Comparison of ENCODE assay signal across 8 cellular contexts in the genomic region with DNA sequence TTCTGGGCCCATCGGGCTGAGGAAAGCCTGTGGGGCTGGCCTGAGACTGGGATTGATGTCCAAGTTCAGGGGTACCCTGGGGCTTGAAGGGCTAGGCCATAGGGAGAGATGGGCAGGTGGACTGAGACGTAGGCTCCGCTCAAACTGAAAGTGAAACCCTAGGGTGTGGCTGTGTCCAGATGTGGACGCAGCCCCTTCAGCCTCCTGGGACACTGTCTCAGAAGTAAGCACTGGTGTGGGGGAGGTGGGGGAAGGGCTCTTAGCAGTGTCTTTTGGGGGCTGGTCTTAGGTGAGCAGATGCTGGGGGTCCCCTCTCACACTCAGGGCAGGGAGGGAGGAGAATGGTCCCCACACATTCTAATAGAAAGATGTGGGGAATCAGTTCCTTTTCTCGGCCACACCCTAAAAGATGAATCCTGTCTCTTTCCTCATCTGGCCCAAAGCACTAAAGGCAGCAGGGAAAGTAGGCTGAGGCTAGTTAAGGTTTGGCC. TPM values are rescaled to one million over a fixed set of nuclear protein-coding genes. Genes with fewer than 3 reads are reported as not detected.
DNase-seq lines count a peak whose midpoint lies in the region; ATAC-seq, FAIRE-seq and TF ChIP-seq lines count a peak whose summit lies in the region.

No MANE protein-coding gene starts in this region.

- peaks cover 94% of the 10 kb centered on the region for H3K4me1 ChIP-seq in BLaER1
- H3K4me1 ChIP-seq in HEK293 (ENCODE audit: control insufficient read depth, insufficient read depth, low read length): no peaks in the 10 kb centered on the region; the same call in 1 of the 2 replicates

- no peaks in the 10 kb centered on the region for H3K9me3 Mint-ChIP-seq in activated CD8-positive, alpha-beta memory T cell treated with anti-CD3 and anti-CD28 coated beads, Interleukin-2, amount 10 ng/mL, durations not matched to agents 7 days and 5 days (ENCODE audit: low read depth)
- H3K9me3 Mint-ChIP-seq in memory B cell: no peaks in the 10 kb centered on the region

- peak overlapping the region; percentile 98 for H3K4me2 ChIP-seq in BLaER1

- POLR2A ChIA-PET in HEK293 (lab: Yijun Ruan, JAX): interaction anchor here (0.6 kb wide), 1 partner anchor 165 kb away, joined by 3 read pairs; no protein-coding TSS in a partner anchor

- no peaks in the 10 kb centered on the region for H3K27me3 Mint-ChIP-seq in activated CD8-positive, alpha-beta memory T cell treated with anti-CD3 and anti-CD28 coated beads, Interleukin-2, amount 10 ng/mL, durations not matched to agents 7 days and 5 days
- H3K27me3 Mint-ChIP-seq in memory B cell: no peaks in the 10 kb centered on the region

- H3K36me3 Mint-ChIP-seq in activated CD8-positive, alpha-beta memory T cell treated with anti-CD3 and anti-CD28 coated beads, Interleukin-2, amount 10 ng/mL, durations not matched to agents 7 days and 5 days: peaks cover 46% of the 10 kb centered on the region
- peaks cover 4% of the 10 kb centered on the region for H3K36me3 Mint-ChIP-seq in memory B cell

- peaks cover 31% of the 10 kb centered on the region for H4K20me1 ChIP-seq in BLaER1

- DNase-seq in activated CD8-positive, alpha-beta memory T cell treated with anti-CD3 and anti-CD28 coated beads, Interleukin-2, amount 10 ng/mL, durations not matched to agents 7 days and 5 days: peak; percentile 67
- DNase-seq in memory B cell (ENCODE audit: low spot score in 2 of 2): peak in 1 of 2 donors; percentile 55
- DNase-seq in globus pallidus (ENCODE audit: low spot score): no peak
- DNase-seq in urothelium cell line (ENCODE audit: low spot score): no peak
- DNase-seq in hypothalamus (lab: John Stamatoyannopoulos, UW): no peak

- H3K36me3 ChIP-seq in BLaER1 (peaks cover 4% of the 10 kb centered on the region), HEK293 (ENCODE audit: control insufficient read depth in 2 of 2, insufficient read depth in 1 of 2, low read length in 2 of 2) (no peaks in the 10 kb centered on the region)

- H3K9ac ChIP-seq in BLaER1: peak overlapping the region; percentile 90

- peak overlapping the region; percentile 83 for H3K4me3 ChIP-seq in BLaER1
- H3K4me3 ChIP-seq in HEK293 (ENCODE audit: low read depth, low read length): no peak overlapping the region

- ATAC-seq in activated CD8-positive, alpha-beta memory T cell treated with anti-CD3 and anti-CD28 coated beads, Interleukin-2, amount 10 ng/mL, durations not matched to agents 7 days and 5 days: no peak
- ATAC-seq in memory B cell (ENCODE audit: low read depth) (peak; percentile 4), HG02840 (IDR thresholded peaks at IDR 0.05; ENCODE audit: low FRiP score, unreplicated experiment) (no peak)

- H3K4me3 Mint-ChIP-seq in activated CD8-positive, alpha-beta memory T cell treated with anti-CD3 and anti-CD28 coated beads, Interleukin-2, amount 10 ng/mL, durations not matched to agents 7 days and 5 days: peak overlapping the region; percentile 93
- H3K4me3 Mint-ChIP-seq in memory B cell: peak overlapping the region; percentile 92

- H3K27ac ChIP-seq in BLaER1 (peak overlapping the region; percentile 94), HEK293 (ENCODE audit: extremely low read depth, low read depth, low read length) (no peak overlapping the region)

- peaks cover 62% of the 10 kb centered on the region for H3K4me1 Mint-ChIP-seq in activated CD8-positive, alpha-beta memory T cell treated with anti-CD3 and anti-CD28 coated beads, Interleukin-2, amount 10 ng/mL, durations not matched to agents 7 days and 5 days
- H3K4me1 Mint-ChIP-seq in memory B cell: peaks cover 72% of the 10 kb centered on the region

- no peaks in the 10 kb centered on the region for H3K27me3 ChIP-seq in BLaER1

- no peaks in the 10 kb centered on the region for H3K9me3 ChIP-seq in BLaER1
- H3K9me3 ChIP-seq in HEK293 (ENCODE audit: control insufficient read depth, insufficient read depth, low read depth, low read length): no peaks in the 10 kb centered on the region

- CTCF ChIA-PET in HEK293 (lab: Yijun Ruan, JAX): interaction anchor here (0.6 to 11.7 kb wide), 4 partner anchors 7 to 443 kb away, joined by 4 to 192 read pairs (median 17); partner anchors contain the start of gene FMNL1
- CTCF ChIA-PET in activated CD8-positive, alpha-beta memory T cell treated with anti-CD3 and anti-CD28 coated beads, Interleukin-2, amount 10 ng/mL, durations not matched to agents 7 days and 5 days (lab: Charles Lee): interaction anchor here (1.5 to 16.1 kb wide), 10 partner anchors 4 to 158 kb away, joined by 3 to 386 read pairs (median 18); partner anchors contain the start of genes ACBD4, FMNL1, HEXIM1 and MAP3K14

- FAIRE-seq in urothelium cell line (lab: Jason Lieb, UNC): no peak

- peak overlapping the region; percentile 100 for H3K27ac Mint-ChIP-seq in activated CD8-positive, alpha-beta memory T cell treated with anti-CD3 and anti-CD28 coated beads, Interleukin-2, amount 10 ng/mL, durations not matched to agents 7 days and 5 days
- H3K27ac Mint-ChIP-seq in memory B cell: peak overlapping the region; percentile 98

- TF ChIP-seq CTCF in HEK293 (tag by site-specific recombination; IDR thresholded peaks at IDR 0.05): no peak

TF ChIP-seq in HEK293, 187 proteins besides CTCF, POLR2A, EP300 and RAD21:
- TF ChIP-seq ZNF174 (tag by site-specific recombination; IDR thresholded peaks at IDR 0.05) (no peak), ZNF341 (tag by site-specific recombination; IDR thresholded peaks at IDR 0.05; ENCODE audit: low read depth) (peak; percentile 38; the same call in 1 of the 2 replicates), ZNF830 (tag by site-specific recombination; IDR thresholded peaks at IDR 0.05; ENCODE audit: low read depth) (no peak)
- TF ChIP-seq, protein P1, sequence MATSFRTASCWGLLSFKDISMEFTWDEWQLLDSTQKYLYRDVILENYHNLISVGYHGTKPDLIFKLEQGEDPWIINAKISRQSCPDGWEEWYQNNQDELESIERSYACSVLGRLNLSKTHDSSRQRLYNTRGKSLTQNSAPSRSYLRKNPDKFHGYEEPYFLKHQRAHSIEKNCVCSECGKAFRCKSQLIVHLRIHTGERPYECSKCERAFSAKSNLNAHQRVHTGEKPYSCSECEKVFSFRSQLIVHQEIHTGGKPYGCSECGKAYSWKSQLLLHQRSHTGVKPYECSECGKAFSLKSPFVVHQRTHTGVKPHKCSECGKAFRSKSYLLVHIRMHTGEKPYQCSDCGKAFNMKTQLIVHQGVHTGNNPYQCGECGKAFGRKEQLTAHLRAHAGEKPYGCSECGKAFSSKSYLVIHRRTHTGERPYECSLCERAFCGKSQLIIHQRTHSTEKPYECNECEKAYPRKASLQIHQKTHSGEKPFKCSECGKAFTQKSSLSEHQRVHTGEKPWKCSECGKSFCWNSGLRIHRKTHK (tag by site-specific recombination; IDR thresholded peaks at IDR 0.05): no peak
- TF ChIP-seq, protein P2, sequence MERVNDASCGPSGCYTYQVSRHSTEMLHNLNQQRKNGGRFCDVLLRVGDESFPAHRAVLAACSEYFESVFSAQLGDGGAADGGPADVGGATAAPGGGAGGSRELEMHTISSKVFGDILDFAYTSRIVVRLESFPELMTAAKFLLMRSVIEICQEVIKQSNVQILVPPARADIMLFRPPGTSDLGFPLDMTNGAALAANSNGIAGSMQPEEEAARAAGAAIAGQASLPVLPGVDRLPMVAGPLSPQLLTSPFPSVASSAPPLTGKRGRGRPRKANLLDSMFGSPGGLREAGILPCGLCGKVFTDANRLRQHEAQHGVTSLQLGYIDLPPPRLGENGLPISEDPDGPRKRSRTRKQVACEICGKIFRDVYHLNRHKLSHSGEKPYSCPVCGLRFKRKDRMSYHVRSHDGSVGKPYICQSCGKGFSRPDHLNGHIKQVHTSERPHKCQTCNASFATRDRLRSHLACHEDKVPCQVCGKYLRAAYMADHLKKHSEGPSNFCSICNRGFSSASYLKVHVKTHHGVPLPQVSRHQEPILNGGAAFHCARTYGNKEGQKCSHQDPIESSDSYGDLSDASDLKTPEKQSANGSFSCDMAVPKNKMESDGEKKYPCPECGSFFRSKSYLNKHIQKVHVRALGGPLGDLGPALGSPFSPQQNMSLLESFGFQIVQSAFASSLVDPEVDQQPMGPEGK (tag by site-specific recombination; IDR thresholded peaks at IDR 0.05): 0 out of 2 replicates have a peak, but pooled peaks have one; percentile 6
- TF ChIP-seq, protein P3, sequence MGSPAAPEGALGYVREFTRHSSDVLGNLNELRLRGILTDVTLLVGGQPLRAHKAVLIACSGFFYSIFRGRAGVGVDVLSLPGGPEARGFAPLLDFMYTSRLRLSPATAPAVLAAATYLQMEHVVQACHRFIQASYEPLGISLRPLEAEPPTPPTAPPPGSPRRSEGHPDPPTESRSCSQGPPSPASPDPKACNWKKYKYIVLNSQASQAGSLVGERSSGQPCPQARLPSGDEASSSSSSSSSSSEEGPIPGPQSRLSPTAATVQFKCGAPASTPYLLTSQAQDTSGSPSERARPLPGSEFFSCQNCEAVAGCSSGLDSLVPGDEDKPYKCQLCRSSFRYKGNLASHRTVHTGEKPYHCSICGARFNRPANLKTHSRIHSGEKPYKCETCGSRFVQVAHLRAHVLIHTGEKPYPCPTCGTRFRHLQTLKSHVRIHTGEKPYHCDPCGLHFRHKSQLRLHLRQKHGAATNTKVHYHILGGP (tag by site-specific recombination; IDR thresholded peaks at IDR 0.05): no peak

RNA-seq across cellular contexts. Expression of gene FMNL1, which starts 5.5 kb away (rescaled TPM):
- 100 to 1,000 TPM; 482 to 504 TPM for total RNA-seq in activated CD8-positive, alpha-beta memory T cell treated with anti-CD3 and anti-CD28 coated beads, Interleukin-2, amount 10 ng/mL, durations not matched to agents 7 days and 5 days

RNA-seq across cellular contexts. Expression of gene SPATA32, which starts 34.7 kb away (rescaled TPM):
- under 1 TPM; 0.23 to 0.49 TPM for total RNA-seq in activated CD8-positive, alpha-beta memory T cell treated with anti-CD3 and anti-CD28 coated beads, Interleukin-2, amount 10 ng/mL, durations not matched to agents 7 days and 5 days
